ENCODE assay signal across 17 cellular contexts in the genomic region with DNA sequence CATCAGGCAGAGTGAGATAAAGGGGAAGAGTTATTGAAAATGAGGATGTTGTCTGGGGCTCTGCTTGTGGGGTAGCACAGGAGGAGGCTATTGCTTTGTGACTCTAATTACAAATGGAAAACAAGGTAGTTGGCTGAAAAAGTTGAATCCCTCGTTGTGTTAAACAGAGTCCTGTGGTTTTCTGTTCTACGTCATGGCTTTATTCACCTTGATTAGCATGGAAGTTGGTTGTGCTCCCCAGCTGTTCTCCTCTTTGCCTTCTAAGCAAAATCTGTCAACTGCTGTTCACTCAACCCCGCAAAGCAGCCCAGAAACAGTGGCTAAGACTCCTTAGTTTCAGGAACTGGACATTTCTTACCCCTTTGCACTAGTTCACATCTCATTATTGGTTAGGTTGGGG.
DNase-seq lines count a peak whose midpoint lies in the region; ATAC-seq and TF ChIP-seq lines count a peak whose summit lies in the region.
"Had no signal": no experiment of that assay in that cellular context is flagged by ENCODE, and none has a peak within 500 bp of the region (broad histone marks: within the 10 kb centered on the region; RNA-seq: fewer than 3 reads in every experiment).

No MANE protein-coding gene starts in this region.

- H3K4me3 ChIP-seq in WERI-Rb-1 (ENCODE audit: low read depth, low read length) (no peak overlapping the region), esophagus muscularis mucosa (no peak overlapping the region), transverse colon (no peak overlapping the region)

- no peak for TF ChIP-seq POLR2A in esophagus muscularis mucosa (IDR thresholded peaks at IDR 0.05; ENCODE audit: low read depth)
- TF ChIP-seq POLR2A in transverse colon (IDR thresholded peaks at IDR 0.05): no peak

- TF ChIP-seq EP300 in esophagus muscularis mucosa (IDR thresholded peaks at IDR 0.05): no peak
- no peak for TF ChIP-seq EP300 in transverse colon (IDR thresholded peaks at IDR 0.05; ENCODE audit: low read depth)

- peak overlapping the region; percentile 69 for H3K27ac Mint-ChIP-seq in mesothelial cell of epicardium

- intact Hi-C loops in esophagus muscularis mucosa (cut with DNase I) (no loop called here), transverse colon (cut with DNase I; ENCODE audit: low total_unique reads) (no loop called here)

- H3K9me3 Mint-ChIP-seq in mesothelial cell of epicardium: no peaks in the 10 kb centered on the region

- H3K4me3 Mint-ChIP-seq in mesothelial cell of epicardium: no peak overlapping the region

- H3K9me3 ChIP-seq in WERI-Rb-1 (ENCODE audit: severe bottlenecking) (no peaks in the 10 kb centered on the region), esophagus muscularis mucosa (no peaks in the 10 kb centered on the region), transverse colon (no peaks in the 10 kb centered on the region)

- DNase-seq in CD1c-positive myeloid dendritic cell (ENCODE audit: extremely low spot score) (peak; percentile 9), NCI-H146 (lab: John Stamatoyannopoulos, UW) (peak; percentile 46), WERI-Rb-1 (peak; percentile 21), mesothelial cell of epicardium (ENCODE audit: low spot score in 2 of 2, unreplicated experiment in 2 of 2) (no peak), esophagus muscularis mucosa (ENCODE audit: extremely low spot score) (no peak), anterior cingulate cortex (lab: John Stamatoyannopoulos, UW) (no peak), transverse colon (no peak)
- DNase-seq: COR-L47, HCEC 1CT, IMR-90, MV-4-11, NCI-H1436, NCI-H446, NCI-H748 treated with DMSO at 0.1 percent for 48 hours, SHP77 treated with DMSO at 0.1 percent for 48 hours had no signal

- in situ Hi-C loops in transverse colon (cut with MboI; ENCODE audit: low pct_ligation_motif_present in 1 of 4, low pct_unique_long_range_greater_than_20kb in 1 of 4, low sequenced_read_pairs in 3 of 4): no loop called here

- peaks cover 25% of the 10 kb centered on the region for H3K36me3 Mint-ChIP-seq in mesothelial cell of epicardium

- no peak for ATAC-seq in GM21367 (IDR thresholded peaks at IDR 0.05; ENCODE audit: unreplicated experiment)

- TF ChIP-seq CTCF in WERI-Rb-1 (IDR thresholded peaks at IDR 0.05; ENCODE audit: low read depth, low read length) (no peak), mesothelial cell of epicardium (IDR thresholded peaks at IDR 0.05; ENCODE audit: unreplicated experiment) (no peak), esophagus muscularis mucosa (IDR thresholded peaks at IDR 0.05) (no peak), transverse colon (IDR thresholded peaks at IDR 0.05) (no peak)

- no peaks in the 10 kb centered on the region for H3K27me3 Mint-ChIP-seq in mesothelial cell of epicardium (ENCODE audit: low read depth)

- peaks cover 50% of the 10 kb centered on the region for H3K4me1 Mint-ChIP-seq in mesothelial cell of epicardium

- no peaks in the 10 kb centered on the region for H3K4me1 ChIP-seq in esophagus muscularis mucosa
- no peaks in the 10 kb centered on the region for H3K4me1 ChIP-seq in transverse colon

- WGBS in esophagus muscularis mucosa: 39% methylated on average over 3 of the region's 3 CpGs
- WGBS in transverse colon (ENCODE audit: low coverage in 1 of 2), 2 donors: 14 to 81% methylated on average over 2 to 3 of the region's 3 CpGs

- no peaks in the 10 kb centered on the region for H3K36me3 ChIP-seq in WERI-Rb-1
- H3K36me3 ChIP-seq in esophagus muscularis mucosa: no peaks in the 10 kb centered on the region
- no peaks in the 10 kb centered on the region for H3K36me3 ChIP-seq in transverse colon

- peak overlapping the region; percentile 67 for H3K27ac ChIP-seq in WERI-Rb-1
- H3K27ac ChIP-seq in esophagus muscularis mucosa (replicated peaks in 1 of 4): no peak overlapping the region
- no peak overlapping the region for H3K27ac ChIP-seq in transverse colon
- H3K27ac ChIP-seq: C4-2B had no signal

- no peaks in the 10 kb centered on the region for H3K27me3 ChIP-seq in WERI-Rb-1 (ENCODE audit: insufficient read depth, low read depth, severe bottlenecking)
- H3K27me3 ChIP-seq in esophagus muscularis mucosa: no peaks in the 10 kb centered on the region
- no peaks in the 10 kb centered on the region for H3K27me3 ChIP-seq in transverse colon

Comparison
In these comparisons a context has a peak if more than half of its experiments do, and no peak if none do; other contexts are left out.
1. DNase-seq: peak in CD1c-positive myeloid dendritic cell (single experiment), NCI-H146 (single experiment) and WERI-Rb-1 (single experiment); none in mesothelial cell of epicardium (0 of 2), esophagus muscularis mucosa (single experiment), anterior cingulate cortex (0 of 58) and transverse colon (single experiment).